17 cellular contexts compared by ENCODE assay signal in genomic region chr10:110032801-110033723, GRCh38. TPM values are rescaled to one million over a fixed set of nuclear protein-coding genes. Genes with fewer than 3 reads are reported as not detected.
DNase-seq lines count a peak whose midpoint lies in the region; ATAC-seq, FAIRE-seq and TF ChIP-seq lines count a peak whose summit lies in the region.
"Had no signal": no experiment of that assay in that cellular context is flagged by ENCODE, and none has a peak within 500 bp of the region (broad histone marks: within the 10 kb centered on the region; RNA-seq: fewer than 3 reads in every experiment).

No MANE protein-coding gene starts in this region.

- H3K79me2 ChIP-seq in endothelial cell of umbilical vein (ENCODE audit: control insufficient read depth, insufficient read depth, low read length) (no peaks in the 10 kb centered on the region), mesendoderm (ENCODE audit: control insufficient read depth, insufficient read depth, low read length) (peaks cover 11% of the 10 kb centered on the region)

- dilution Hi-C loops in endothelial cell of umbilical vein (cut with MboI; ENCODE audit: extremely low pct_ligation_motif_present, low sequenced_read_pairs), result no loop called here

- H3K23ac ChIP-seq in mesendoderm (ENCODE audit: low read length), result no peak overlapping the region

- H3K4me1 ChIP-seq in endothelial cell of umbilical vein (ENCODE audit: control insufficient read depth, extremely low read depth, insufficient read depth, low read length) (peaks cover 21% of the 10 kb centered on the region), mesendoderm (ENCODE audit: control insufficient read depth, low read depth, low read length) (no peaks in the 10 kb centered on the region), SJCRH30 (no peaks in the 10 kb centered on the region)

- FAIRE-seq in endothelial cell of umbilical vein (lab: Jason Lieb, UNC), result no peak
- FAIRE-seq: small intestine had no signal

- no peak overlapping the region for H4K5ac ChIP-seq in mesendoderm (ENCODE audit: low read length)

- H3K36me3 ChIP-seq in endothelial cell of umbilical vein (ENCODE audit: control insufficient read depth in 2 of 2, extremely low read depth in 1 of 2, insufficient read depth in 2 of 2, low read length in 2 of 2), result no peaks in the 10 kb centered on the region
- H3K36me3 ChIP-seq in mesendoderm (ENCODE audit: control insufficient read depth, insufficient read depth, low read length), result no peaks in the 10 kb centered on the region
- no peaks in the 10 kb centered on the region for H3K36me3 ChIP-seq in SJCRH30
- H3K36me3 ChIP-seq: upper lobe of right lung had no signal

- H3K18ac ChIP-seq in mesendoderm (ENCODE audit: low read length), result no peak overlapping the region

- POLR2A ChIA-PET in endothelial cell of umbilical vein (lab: Charles Lee), result no interaction called here

- ATAC-seq in Right ventricle myocardium inferior, result peak; percentile 65
- no peak for ATAC-seq in HG03025 (IDR thresholded peaks at IDR 0.05; ENCODE audit: low FRiP score, unreplicated experiment)
- ATAC-seq: esophagus mucosa, GM23338, upper lobe of right lung had no signal

- intact Hi-C loops in Right ventricle myocardium inferior (cut with DNase I) (no loop called here), cardiac septum (cut with DNase I) (no loop called here), endothelial cell of umbilical vein (cut with micrococcal nuclease) (no loop called here)

- no peak overlapping the region for H3K4ac ChIP-seq in mesendoderm (ENCODE audit: low read depth, low read length)

- H2BK15ac ChIP-seq in mesendoderm (replicated peaks; ENCODE audit: low read depth), result no peak overlapping the region

- TF ChIP-seq CTCF in endothelial cell of umbilical vein (IDR thresholded peaks at IDR 0.05; ENCODE audit: extremely low read depth in 1 of 2, insufficient read depth in 1 of 2, low read depth in 1 of 2, low read length in 2 of 2), result no peak

- H3K79me1 ChIP-seq in mesendoderm (ENCODE audit: low read length), result peaks cover 6% of the 10 kb centered on the region

- H4K8ac ChIP-seq in mesendoderm (ENCODE audit: low read depth, low read length), result peak overlapping the region; percentile 40

- no peak overlapping the region for H3K4me2 ChIP-seq in endothelial cell of umbilical vein (ENCODE audit: insufficient read depth, low read length)
- H3K4me2 ChIP-seq in mesendoderm (ENCODE audit: low read length), result no peak overlapping the region
- H3K4me2 ChIP-seq: GM23338, PC-9 had no signal

- no peaks in the 10 kb centered on the region for H4K20me1 ChIP-seq in endothelial cell of umbilical vein (replicated peaks; ENCODE audit: control insufficient read depth, extremely low read depth, insufficient read depth, low read length)

- no peak overlapping the region for H2AFZ ChIP-seq in endothelial cell of umbilical vein (ENCODE audit: low read depth, low read length)
- H2AFZ ChIP-seq: GM23338, PC-9 had no signal

- H3K9ac ChIP-seq in endothelial cell of umbilical vein (replicated peaks; ENCODE audit: extremely low read depth, insufficient read depth, low read length) (no peak overlapping the region), mesendoderm (ENCODE audit: low read length) (no peak overlapping the region)

- no peak overlapping the region for H2BK120ac ChIP-seq in mesendoderm (ENCODE audit: low read depth, low read length)

- no CpG with 5 or more reads among the region's 4 CpGs for WGBS in mesendoderm (ENCODE audit: extremely low coverage, insufficient coverage, low lambda C conversion rate)

- no peaks in the 10 kb centered on the region for H3K9me3 ChIP-seq in endothelial cell of umbilical vein (replicated peaks; ENCODE audit: control insufficient read depth, insufficient read depth, low read length)
- no peaks in the 10 kb centered on the region for H3K9me3 ChIP-seq in SJCRH30 (replicated peaks)
- H3K9me3 ChIP-seq: upper lobe of right lung had no signal

- no peak for TF ChIP-seq POLR2A in endothelial cell of umbilical vein (IDR thresholded peaks at IDR 0.05; ENCODE audit: low read depth, low read length)

- no peak overlapping the region for H3K4me3 ChIP-seq in endothelial cell of umbilical vein (replicated peaks in 1 of 3; ENCODE audit: insufficient read depth in 1 of 3, low read depth in 1 of 3, low read length in 3 of 3)
- H3K4me3 ChIP-seq in mesendoderm (ENCODE audit: low read length), result no peak overlapping the region
- no peak overlapping the region for H3K4me3 ChIP-seq in SJCRH30
- H3K4me3 ChIP-seq: GM23338, PC-9, upper lobe of right lung had no signal

- no peak overlapping the region for H3K27ac ChIP-seq in endothelial cell of umbilical vein (ENCODE audit: insufficient read depth, low read depth, low read length)
- no peak overlapping the region for H3K27ac ChIP-seq in mesendoderm (ENCODE audit: low read depth, low read length)
- H3K27ac ChIP-seq in SJCRH30, result no peak overlapping the region
- H3K27ac ChIP-seq: PC-9, upper lobe of right lung had no signal

- no peak overlapping the region for H3K56ac ChIP-seq in mesendoderm (ENCODE audit: low read length)

- CTCF ChIA-PET in endothelial cell of umbilical vein (lab: Charles Lee), result interaction anchor here (1.2 to 2.6 kb wide), 3 partner anchors 20 to 149 kb away, joined by 3 to 12 read pairs (median 9); no protein-coding TSS in a partner anchor

- H3K27me3 ChIP-seq in endothelial cell of umbilical vein (ENCODE audit: control insufficient read depth in 2 of 2, insufficient read depth in 2 of 2, low read length in 2 of 2) (no peaks in the 10 kb centered on the region), mesendoderm (ENCODE audit: insufficient read depth, low read length, poor library complexity) (no peaks in the 10 kb centered on the region), SJCRH30 (no peaks in the 10 kb centered on the region)
- H3K27me3 ChIP-seq: upper lobe of right lung had no signal

- H3K9me1 ChIP-seq in endothelial cell of umbilical vein (replicated peaks; ENCODE audit: control insufficient read depth, extremely low read depth, insufficient read depth, low read length), result no peaks in the 10 kb centered on the region

- DNase-seq in Right ventricle myocardium inferior (ENCODE audit: missing footprints) (no peak), cardiac septum (ENCODE audit: low spot score) (no peak), endothelial cell of umbilical vein (ENCODE audit: low read depth, low spot score) (peak; percentile 39), mesendoderm (no peak), SJCRH30 (no peak), SIG-M5 (lab: John Stamatoyannopoulos, UW) (no peak), ecto neural progenitor cell (ENCODE audit: low spot score) (no peak)
- DNase-seq: activated CD4-positive, alpha-beta T cell treated with anti-CD3 and anti-CD28 coated beads for 4 hours; naive B cell; NCI-H2171 treated with DMSO at 0.1 percent for 48 hours; PC-9; small intestine; T-helper 2 cell; upper lobe of right lung had no signal

- H2BK5ac ChIP-seq in mesendoderm (ENCODE audit: low read length), result no peak overlapping the region

- H2AK5ac ChIP-seq in mesendoderm (ENCODE audit: low read length), result no peak overlapping the region

- BruUV-seq in endothelial cell of umbilical vein (replicated peaks; lab: Mats Ljungman, UMichigan), result no TSS peak

TF ChIP-seq in endothelial cell of umbilical vein, 7 proteins besides CTCF, POLR2A, EP300 and RAD21:
- TF ChIP-seq JUN (IDR thresholded peaks at IDR 0.05; ENCODE audit: borderline replicate concordance, insufficient read depth, insufficient read length, low read depth), result no peak
- TF ChIP-seq MAX (IDR thresholded peaks at IDR 0.05; ENCODE audit: insufficient read depth, insufficient read length), result no peak
- no peak for TF ChIP-seq EZH2 (IDR thresholded peaks at IDR 0.05; ENCODE audit: borderline replicate concordance, low read depth, low read length, severe bottlenecking)
- TF ChIP-seq POLR2AphosphoS5 (IDR thresholded peaks at IDR 0.05; ENCODE audit: insufficient read depth, low read depth, low read length), result no peak
- TF ChIP-seq FOS (IDR thresholded peaks at IDR 0.05; ENCODE audit: borderline replicate concordance, insufficient read depth, low read length), result no peak
- no peak for TF ChIP-seq MYC (IDR thresholded peaks at IDR 0.05; ENCODE audit: low read depth, low read length)
- TF ChIP-seq GATA2 (IDR thresholded peaks at IDR 0.05; ENCODE audit: insufficient read depth, insufficient read length, low read depth, low read length), result no peak

RNA-seq across cellular contexts. Expression of gene ADD3, which starts 25.3 kb away (rescaled TPM):
- total RNA-seq in Right ventricle myocardium inferior (121 TPM), cardiac septum (77.2 TPM), endothelial cell of umbilical vein (52.3 and 55.2 TPM in 2 replicates)
- polyA plus RNA-seq in endothelial cell of umbilical vein, result 14.9 and 18.2 TPM in 2 replicates
- polyA plus RNA-seq in endothelial cell of umbilical vein (2011; cell fraction: cytosol; rRNA removed), result 75.4 and 189 TPM in 2 replicates
- polyA plus RNA-seq in endothelial cell of umbilical vein (2011; cell fraction: nucleus; rRNA removed), result 157 and 300 TPM in 2 replicates
- polyA plus RNA-seq in endothelial cell of umbilical vein (2012), result 57.6 and 68.2 TPM in 2 replicates
- 67.0 and 78.2 TPM in 2 replicates for polyA minus RNA-seq in endothelial cell of umbilical vein
- 31.3 TPM for polyA minus RNA-seq in endothelial cell of umbilical vein (2011; cell fraction: cytosol; rRNA and poly(A)+ RNA removed)
- polyA minus RNA-seq in endothelial cell of umbilical vein (2011; cell fraction: nucleus; rRNA and poly(A)+ RNA removed), result 87.6 and 106 TPM in 2 replicates
- polyA plus RNA-seq in mesendoderm (2013, experiment 1 of 2), result 46.8 TPM
- polyA plus RNA-seq in mesendoderm (2013, experiment 2 of 2), result 50.0 TPM
- total RNA-seq in SJCRH30 (2014; rRNA removed; shearing (Covaris generic)), result 51.2 and 57.8 TPM in 2 replicates
